9 cellular contexts compared by ENCODE assay signal in genomic region chr1:30744060-30744756, GRCh38. TPM values are rescaled to one million over a fixed set of nuclear protein-coding genes. Genes with fewer than 3 reads are reported as not detected.
DNase-seq lines count a peak whose midpoint lies in the region; ATAC-seq and TF ChIP-seq lines count a peak whose summit lies in the region.
"Had no signal": no experiment of that assay in that cellular context is flagged by ENCODE, and none has a peak within 500 bp of the region (broad histone marks: within the 10 kb centered on the region; RNA-seq: fewer than 3 reads in every experiment).

No MANE protein-coding gene starts in this region.

- no peaks in the 10 kb centered on the region for H3K9me3 ChIP-seq in suprapubic skin

- H3K27ac Mint-ChIP-seq in activated CD4-positive, alpha-beta T cell treated with anti-CD3 and anti-CD28 coated beads, Interleukin-2, amount 10 ng/mL, durations not matched to agents 24 days and 14 days, result peak overlapping the region; percentile 99

- no peaks in the 10 kb centered on the region for H3K9me3 Mint-ChIP-seq in activated CD4-positive, alpha-beta T cell treated with anti-CD3 and anti-CD28 coated beads, Interleukin-2, amount 10 ng/mL, durations not matched to agents 24 days and 14 days

- peak; percentile 89 for DNase-seq in activated CD4-positive, alpha-beta T cell treated with anti-CD3 and anti-CD28 coated beads, Interleukin-2, amount 10 ng/mL, durations not matched to agents 24 days and 14 days
- DNase-seq in activated CD4-positive, alpha-beta T cell treated with anti-CD3 and anti-CD28 coated beads for 4 hours, result no peak
- peak; percentile 33 for DNase-seq in stimulated activated naive CD4-positive, alpha-beta T cell treated with Interleukin-2 at 50 U/mL for 16 hours (lab: John Stamatoyannopoulos, UW)
- no peak for DNase-seq in Right ventricle myocardium inferior (ENCODE audit: missing footprints)
- DNase-seq in suprapubic skin (ENCODE audit: low spot score in 2 of 2), result no peak

- intact Hi-C loops in activated CD4-positive, alpha-beta T cell treated with anti-CD3 and anti-CD28 coated beads, Interleukin-2, amount 10 ng/mL, durations not matched to agents 24 days and 14 days (cut with micrococcal nuclease), result loop anchor here (1.0 to 10.0 kb wide), 3 partner anchors 15 to 321 kb away; partner anchors contain the start of gene PUM1
- intact Hi-C loops in Right ventricle myocardium inferior (cut with DNase I), result no loop called here

- H3K27me3 Mint-ChIP-seq in activated CD4-positive, alpha-beta T cell treated with anti-CD3 and anti-CD28 coated beads, Interleukin-2, amount 10 ng/mL, durations not matched to agents 24 days and 14 days, result no peaks in the 10 kb centered on the region

- peaks cover 94% of the 10 kb centered on the region for H3K4me1 Mint-ChIP-seq in activated CD4-positive, alpha-beta T cell treated with anti-CD3 and anti-CD28 coated beads, Interleukin-2, amount 10 ng/mL, durations not matched to agents 24 days and 14 days

- ATAC-seq in HG03175 (IDR thresholded peaks at IDR 0.05; ENCODE audit: unreplicated experiment), result peak; percentile 31
- ATAC-seq in HG03378 (IDR thresholded peaks at IDR 0.05; ENCODE audit: unreplicated experiment), result no peak
- no peak for ATAC-seq in Right ventricle myocardium inferior

- no peak for TF ChIP-seq POLR2A in suprapubic skin (IDR thresholded peaks at IDR 0.05)

- H3K27ac ChIP-seq in angular gyrus (ENCODE audit: low read depth, low read length) (peak overlapping the region; percentile 72), suprapubic skin (no peak overlapping the region)

- TF ChIP-seq CTCF in suprapubic skin (IDR thresholded peaks at IDR 0.05), result no peak

- WGBS in suprapubic skin, result 79% methylated on average over 7 of the region's 7 CpGs

- H3K36me3 Mint-ChIP-seq in activated CD4-positive, alpha-beta T cell treated with anti-CD3 and anti-CD28 coated beads, Interleukin-2, amount 10 ng/mL, durations not matched to agents 24 days and 14 days (ENCODE audit: low read depth), result peaks cover 54% of the 10 kb centered on the region

- no peaks in the 10 kb centered on the region for H3K36me3 ChIP-seq in suprapubic skin

- H3K4me3 ChIP-seq in suprapubic skin, result no peak overlapping the region

- peak overlapping the region; percentile 89 for H3K4me3 Mint-ChIP-seq in activated CD4-positive, alpha-beta T cell treated with anti-CD3 and anti-CD28 coated beads, Interleukin-2, amount 10 ng/mL, durations not matched to agents 24 days and 14 days

- TF ChIP-seq EP300 in suprapubic skin (IDR thresholded peaks at IDR 0.05), result no peak

- no peaks in the 10 kb centered on the region for H3K27me3 ChIP-seq in suprapubic skin

- peaks cover 34% of the 10 kb centered on the region for H3K4me1 ChIP-seq in suprapubic skin

RNA-seq across cellular contexts. Expression of gene LAPTM5, which starts 13.4 kb away (rescaled TPM):
- total RNA-seq in activated CD4-positive, alpha-beta T cell treated with anti-CD3 and anti-CD28 coated beads, Interleukin-2, amount 10 ng/mL, durations not matched to agents 24 days and 14 days, result 178 and 179 TPM in 2 replicates
- total RNA-seq in Right ventricle myocardium inferior, result 31.5 TPM
- 10 to 100 TPM in 3 of 4 donors, 1 to 10 TPM in 1; 9.9 to 13.7 (median 12.2) TPM for total RNA-seq in suprapubic skin

RNA-seq across cellular contexts. Expression of gene MATN1, which starts 20.8 kb away (rescaled TPM):
- total RNA-seq in activated CD4-positive, alpha-beta T cell treated with anti-CD3 and anti-CD28 coated beads, Interleukin-2, amount 10 ng/mL, durations not matched to agents 24 days and 14 days, result 0.50 and 0.54 TPM in 2 replicates
- total RNA-seq in Right ventricle myocardium inferior (not detected), suprapubic skin (under 1 TPM in 1 of 4 donors, not detected in 3; 0.98 TPM)
- total RNA-seq: pulmonary artery endothelial cell had no signal

Comparison
In these comparisons a context has a peak if more than half of its experiments do, and no peak if none do; other contexts are left out.
1. DNase-seq: peak in activated CD4-positive, alpha-beta T cell treated with anti-CD3 and anti-CD28 coated beads, Interleukin-2, amount 10 ng/mL, durations not matched to agents 24 days and 14 days (single experiment) and stimulated activated naive CD4-positive, alpha-beta T cell treated with Interleukin-2 at 50 U/mL for 16 hours (single experiment); none in activated CD4-positive, alpha-beta T cell treated with anti-CD3 and anti-CD28 coated beads for 4 hours (0 of 2), Right ventricle myocardium inferior (single experiment) and suprapubic skin (0 of 2).